ENCODE assay signal across 8 cellular contexts in the genomic region with DNA sequence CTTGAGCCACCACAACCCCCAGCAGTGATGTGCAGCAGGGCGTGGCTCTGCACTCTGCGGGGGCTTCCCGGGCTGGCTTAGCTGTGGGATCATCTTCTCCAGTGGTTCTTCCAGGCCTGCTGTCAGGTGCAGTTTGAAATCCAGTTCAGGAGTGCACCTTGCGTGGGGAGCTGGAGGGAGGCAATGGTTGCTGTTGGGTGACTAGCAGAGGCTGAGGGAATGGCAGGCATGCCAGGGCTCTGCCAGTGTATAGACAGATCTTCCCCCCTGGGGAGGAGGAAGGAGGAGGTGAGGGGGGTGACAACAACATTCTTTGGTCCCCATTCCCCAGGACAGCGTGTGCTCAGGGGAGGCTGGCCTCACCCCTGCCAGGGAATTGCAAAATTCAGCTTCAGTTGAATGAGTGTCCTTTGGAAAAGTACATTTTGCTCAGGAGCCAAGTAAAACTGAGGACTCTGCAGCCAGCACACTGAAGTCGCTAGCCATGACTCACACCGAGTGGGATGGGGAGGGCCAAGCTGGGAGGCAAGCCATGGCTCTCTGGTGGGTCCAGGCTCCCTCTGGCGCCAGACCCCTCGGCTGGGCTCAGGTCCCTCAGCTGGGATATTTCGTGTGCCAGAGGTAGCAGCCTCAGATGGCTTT. TPM values are rescaled to one million over a fixed set of nuclear protein-coding genes. Genes with fewer than 3 reads are reported as not detected.
DNase-seq lines count a peak whose midpoint lies in the region; ATAC-seq and TF ChIP-seq lines count a peak whose summit lies in the region.

No MANE protein-coding gene starts in this region.

- no peak for TF ChIP-seq POLR2A in ovary (IDR thresholded peaks at IDR 0.05)

- 18 to 22% (median 18%) methylated on average over 10 of the region's 10 CpGs for WGBS in ovary, 3 donors

- ATAC-seq in RWPE2 (ENCODE audit: low read depth) = peak; percentile 27

- H3K4me1 ChIP-seq in RWPE2 (ENCODE audit: insufficient read depth, poor library complexity, severe bottlenecking) = peaks cover 76% of the 10 kb centered on the region
- H3K4me1 ChIP-seq in ovary (ENCODE audit: insufficient read depth) = peaks cover 56% of the 10 kb centered on the region

- H3K27me3 ChIP-seq in RWPE2 (ENCODE audit: insufficient read depth, poor library complexity, severe bottlenecking) (no peaks in the 10 kb centered on the region), ovary (no peaks in the 10 kb centered on the region)

- no peaks in the 10 kb centered on the region for H3K9me3 ChIP-seq in RWPE2 (ENCODE audit: severe bottlenecking)
- H3K9me3 ChIP-seq in ovary = no peaks in the 10 kb centered on the region

- H3K36me3 ChIP-seq in RWPE2 (ENCODE audit: low read depth) (peaks cover 27% of the 10 kb centered on the region), ovary (no peaks in the 10 kb centered on the region)

- peak; percentile 95 for TF ChIP-seq EP300 in ovary (IDR thresholded peaks at IDR 0.05)

- TF ChIP-seq CTCF in RWPE2 (IDR thresholded peaks at IDR 0.05; ENCODE audit: poor library complexity, severe bottlenecking) (peak; percentile 59), ovary (IDR thresholded peaks at IDR 0.05) (peak in 2 of 3 donors; percentile 59 to 64)

- intact Hi-C loops in ovary (cut with DNase I) = loop anchor here in 3 of 4 donors (5.0 to 10.0 kb wide), 4 partner anchors 72 to 152 kb away; a partner anchor contains a TSS

- peak overlapping the region; percentile 99 for H3K27ac ChIP-seq in RWPE2 (ENCODE audit: poor library complexity, severe bottlenecking)
- H3K27ac ChIP-seq in ovary = peak overlapping the region; percentile 63 to 76

- DNase-seq in AG20443 (ENCODE audit: low spot score) (peak; percentile 86), RWPE2 (ENCODE audit: low spot score) (no peak), fibroblast of peridontal ligament (ENCODE audit: extremely low read depth) (peak; percentile 87), ovary (peak; percentile 84 to 92 (median 87)), GF-D8 (lab: John Stamatoyannopoulos, UW) (no peak), NCI-H128 (lab: John Stamatoyannopoulos, UW; ENCODE audit: unreplicated experiment) (no peak), foreskin melanocyte (no peak)
- no peak for DNase-seq in central memory CD4-positive, alpha-beta T cell

- H3K4me3 ChIP-seq in RWPE2 (ENCODE audit: severe bottlenecking) (no peak overlapping the region), ovary (no peak overlapping the region)

RNA-seq across cellular contexts. Expression of a gene that starts 35.0 kb away (rescaled TPM):
- total RNA-seq in ovary = 100 to 1,000 TPM in 2 of 7 donors, 10 to 100 TPM in 5; 41.7 to 132 (median 92.3) TPM
- 100 to 1,000 TPM in 1 of 2 donors, 10 to 100 TPM in 1; 76.4 to 147 TPM for polyA plus RNA-seq in ovary

Comparison
In these comparisons a context has a peak if more than half of its experiments do, and no peak if none do; other contexts are left out.
1. DNase-seq: peak in AG20443 (single experiment), fibroblast of peridontal ligament (single experiment) and ovary (5 of 5); none in RWPE2 (single experiment), GF-D8 (single experiment), NCI-H128 (single experiment), foreskin melanocyte (single experiment) and central memory CD4-positive, alpha-beta T cell (single experiment).